8 cellular contexts compared by ENCODE assay signal in genomic region chr1:31296486-31297272, GRCh38. TPM values are rescaled to one million over a fixed set of nuclear protein-coding genes. Genes with fewer than 3 reads are reported as not detected.
DNase-seq lines count a peak whose midpoint lies in the region; ATAC-seq and TF ChIP-seq lines count a peak whose summit lies in the region.

Gene SNRNP40, minus strand, starts transcription at chr1:31296788. Its CDS starts 37 bp downstream, at chr1:31296751.
Gene ZCCHC17, plus strand, starts transcription at chr1:31297032. Its CDS starts 13,067 bp downstream, at chr1:31310099.

- 0% methylated on average over 31 to 53 of the region's 53 CpGs for WGBS in endodermal cell (ENCODE audit: insufficient coverage in 1 of 2, insufficient read length in 1 of 2), 2 experiments
- no CpG with 5 or more reads among the region's 53 CpGs for WGBS in mesendoderm (ENCODE audit: extremely low coverage, insufficient coverage, low lambda C conversion rate)

- H3K4me1 Mint-ChIP-seq in endodermal cell = peaks cover 11% of the 10 kb centered on the region

- peak within 1 kb of the TSS; percentile 71 for H3K18ac ChIP-seq in mesendoderm (ENCODE audit: low read length)

- H3K4me3 ChIP-seq in endodermal cell (ENCODE audit: low read length) (peak within 1 kb of the TSS; percentile 99), mesendoderm (ENCODE audit: low read length) (peak within 1 kb of the TSS; percentile 97)

- H3K23ac ChIP-seq in mesendoderm (ENCODE audit: low read length) = no peak within 1 kb of the TSS

- no peak for TF ChIP-seq CTCF in endodermal cell (conservative IDR thresholded peaks at IDR 0.05)

- no peak within 1 kb of the TSS for H4K8ac ChIP-seq in mesendoderm (ENCODE audit: low read depth, low read length)

- H2BK15ac ChIP-seq in mesendoderm (replicated peaks; ENCODE audit: low read depth) = no peak within 1 kb of the TSS

- H3K4me3 Mint-ChIP-seq in endodermal cell = no peak within 1 kb of the TSS

- DNase-seq in COR-L47 (lab: John Stamatoyannopoulos, UW) = peak; percentile 99
- peak; percentile 99 for DNase-seq in HT1080 (ENCODE audit: low read depth)
- peak; percentile 99 for DNase-seq in NOMO-1 treated with DMSO at 0.1 percent for 48 hours (lab: John Stamatoyannopoulos, UW; ENCODE audit: unreplicated experiment)
- peak; percentile 61 to 85 (median 71) for DNase-seq in activated CD8-positive, alpha-beta memory T cell treated with anti-CD3 and anti-CD28 coated beads for 48 hours (ENCODE audit: low read depth in 2 of 3, low spot score in 2 of 3)
- peak; percentile 99 for DNase-seq in endodermal cell
- peak; percentile 100 for DNase-seq in mesendoderm
- peak; percentile 67 for DNase-seq in stimulated activated CD8-positive, alpha-beta memory T cell treated with anti-CD3 and anti-CD28 coated beads, Interleukin-15, amount 100 ng/mL, for 24 hours (ENCODE audit: low read depth)

- H3K27me3 Mint-ChIP-seq in endodermal cell (ENCODE audit: insufficient read depth) = no peaks in the 10 kb centered on the region

- peak within 1 kb of the TSS; percentile 48 for H2AK5ac ChIP-seq in mesendoderm (ENCODE audit: low read length)

- H3K27ac ChIP-seq in endodermal cell (ENCODE audit: low read depth, low read length) = peak within 1 kb of the TSS; percentile 74
- H3K27ac ChIP-seq in mesendoderm (ENCODE audit: low read depth, low read length) = peak within 1 kb of the TSS; percentile 59

- H3K9ac ChIP-seq in endodermal cell (ENCODE audit: extremely low read depth, low read length, poor library complexity, severe bottlenecking) = peak within 1 kb of the TSS; percentile 95
- peak within 1 kb of the TSS; percentile 99 for H3K9ac ChIP-seq in mesendoderm (ENCODE audit: low read length)

- H3K27me3 ChIP-seq in endodermal cell (ENCODE audit: control insufficient read depth, insufficient read depth, low read length, poor library complexity, severe bottlenecking) (no peaks in the 10 kb centered on the region), mesendoderm (ENCODE audit: insufficient read depth, low read length, poor library complexity) (no peaks in the 10 kb centered on the region)

- peaks cover 2% of the 10 kb centered on the region for H3K4me1 ChIP-seq in endodermal cell (ENCODE audit: control insufficient read depth, insufficient read depth, low read length)
- H3K4me1 ChIP-seq in mesendoderm (ENCODE audit: control insufficient read depth, low read depth, low read length) = peaks cover 7% of the 10 kb centered on the region

- H3K4ac ChIP-seq in mesendoderm (ENCODE audit: low read depth, low read length) = peak within 1 kb of the TSS; percentile 99

- H3K36me3 ChIP-seq in endodermal cell (ENCODE audit: control insufficient read depth, insufficient read depth, low read length) (peaks cover 32% of the 10 kb centered on the region), mesendoderm (ENCODE audit: control insufficient read depth, insufficient read depth, low read length) (no peaks in the 10 kb centered on the region)

- peak within 1 kb of the TSS; percentile 99 for H3K56ac ChIP-seq in mesendoderm (ENCODE audit: low read length)

- peak within 1 kb of the TSS; percentile 70 for H3K27ac Mint-ChIP-seq in endodermal cell

- no peak within 1 kb of the TSS for H4K5ac ChIP-seq in mesendoderm (ENCODE audit: low read length)

- H3K79me2 ChIP-seq in mesendoderm (ENCODE audit: control insufficient read depth, insufficient read depth, low read length) = peaks cover 53% of the 10 kb centered on the region

- peak within 1 kb of the TSS; percentile 82 for H2BK5ac ChIP-seq in mesendoderm (ENCODE audit: low read length)

- peaks cover 28% of the 10 kb centered on the region for H3K79me1 ChIP-seq in mesendoderm (ENCODE audit: low read length)

- H3K9me3 Mint-ChIP-seq in endodermal cell = no peaks in the 10 kb centered on the region

- no peaks in the 10 kb centered on the region for H3K9me3 ChIP-seq in endodermal cell (ENCODE audit: control insufficient read depth, low read length)

- ATAC-seq in GM21360 (IDR thresholded peaks at IDR 0.05; ENCODE audit: unreplicated experiment) = peak; percentile 94

- peak within 1 kb of the TSS; percentile 94 for H3K4me2 ChIP-seq in mesendoderm (ENCODE audit: low read length)

- H2BK120ac ChIP-seq in mesendoderm (ENCODE audit: low read depth, low read length) = no peak within 1 kb of the TSS

- peaks cover 33% of the 10 kb centered on the region for H3K36me3 Mint-ChIP-seq in endodermal cell (ENCODE audit: low read depth)

RNA-seq across cellular contexts. Expression of gene SNRNP40, which starts in this region (rescaled TPM):
- 163 and 207 TPM in 2 replicates for total RNA-seq in HT1080 (2014; rRNA removed; shearing (Covaris generic))
- polyA plus RNA-seq in HT1080 (2015; cell fraction: cytosol; rRNA removed) = 66.6 and 75.2 TPM in 2 replicates
- polyA plus RNA-seq in HT1080 (2015; cell fraction: nucleus; rRNA removed) = 75.9 and 84.8 TPM in 2 replicates
- total RNA-seq in endodermal cell = 100 to 1,000 TPM in 1 of 2 donors, 10 to 100 TPM in 1; 98.6 to 141 TPM
- 83.7 TPM for polyA plus RNA-seq in endodermal cell (2013, experiment 1 of 2)
- polyA plus RNA-seq in endodermal cell (2013, experiment 2 of 2) = 75.8 TPM
- 72.7 TPM for polyA plus RNA-seq in mesendoderm (2013, experiment 1 of 2)
- 73.0 TPM for polyA plus RNA-seq in mesendoderm (2013, experiment 2 of 2)

RNA-seq across cellular contexts. Expression of gene ZCCHC17, which starts in this region (rescaled TPM):
- total RNA-seq in HT1080 (2014; rRNA removed; shearing (Covaris generic)) = 25.6 and 32.5 TPM in 2 replicates
- polyA plus RNA-seq in HT1080 (2015; cell fraction: cytosol; rRNA removed) = 35.4 and 37.8 TPM in 2 replicates
- 20.3 and 24.4 TPM in 2 replicates for polyA plus RNA-seq in HT1080 (2015; cell fraction: nucleus; rRNA removed)
- total RNA-seq in endodermal cell = 10 to 100 TPM; 47.6 to 53.8 TPM
- 46.0 TPM for polyA plus RNA-seq in endodermal cell (2013, experiment 1 of 2)
- polyA plus RNA-seq in endodermal cell (2013, experiment 2 of 2) = 48.9 TPM
- polyA plus RNA-seq in mesendoderm (2013, experiment 1 of 2) = 72.4 TPM
- polyA plus RNA-seq in mesendoderm (2013, experiment 2 of 2) = 73.0 TPM

Comparison
In these comparisons a context has a peak if more than half of its experiments do, and no peak if none do; other contexts are left out.
1. Peak in every context shown above with its lines: DNase-seq, ATAC-seq, H3K4me3 ChIP-seq and H3K27ac ChIP-seq.